In genomic region chr17:1725642-1726511, GRCh38 we compare ENCODE assay signal across 1 cellular context.
TF ChIP-seq lines count a peak whose summit lies in the region.

No MANE protein-coding gene starts in this region.

TF ChIP-seq in SK-N-SH treated with all-trans-retinoic acid at 6 μM for 48 hours, 23 proteins besides CTCF, POLR2A, EP300 and RAD21 (continued from another document):
- no peak for TF ChIP-seq POU6F1 (CRISPR knock-in tag; IDR thresholded peaks at IDR 0.05; ENCODE audit: borderline replicate concordance, low read depth)
- TF ChIP-seq ZFP3 (CRISPR knock-in tag; IDR thresholded peaks at IDR 0.05): no peak
- no peak for TF ChIP-seq OSR1 (CRISPR knock-in tag; IDR thresholded peaks at IDR 0.05)
- TF ChIP-seq RARB (CRISPR knock-in tag; IDR thresholded peaks at IDR 0.05): no peak
- no peak for TF ChIP-seq TOX (CRISPR knock-in tag; IDR thresholded peaks at IDR 0.05; ENCODE audit: borderline replicate concordance)
- TF ChIP-seq PATZ1 (CRISPR knock-in tag; IDR thresholded peaks at IDR 0.05; ENCODE audit: borderline replicate concordance): no peak
- no peak for TF ChIP-seq ZC3H10 (CRISPR knock-in tag; IDR thresholded peaks at IDR 0.05)
